10 cellular contexts compared by ENCODE assay signal in genomic region chr7:17506090-17506489, GRCh38.
DNase-seq lines count a peak whose midpoint lies in the region; ATAC-seq and TF ChIP-seq lines count a peak whose summit lies in the region.
"Had no signal": no experiment of that assay in that cellular context is flagged by ENCODE, and none has a peak within 500 bp of the region (broad histone marks: within the 10 kb centered on the region; RNA-seq: fewer than 3 reads in every experiment).

No MANE protein-coding gene starts in this region.

- DNase-seq in prostate gland (ENCODE audit: low spot score), result peak; percentile 31
- DNase-seq in ascending aorta (ENCODE audit: low spot score in 2 of 2), result no peak
- DNase-seq in Right ventricle myocardium inferior (ENCODE audit: missing footprints), result no peak
- DNase-seq in stimulated activated CD4-positive, alpha-beta T cell treated with anti-CD3 and anti-CD28 coated beads, Interleukin-4, amount 100 ng/mL, for 4 hours, result no peak
- DNase-seq: anterior cingulate cortex, T-helper 2 cell had no signal

- H3K4me3 ChIP-seq in OCI-LY3 (ENCODE audit: low read length), result peak overlapping the region; percentile 14
- H3K4me3 ChIP-seq in prostate gland, result no peak overlapping the region
- no peak overlapping the region for H3K4me3 ChIP-seq in ascending aorta

- peaks cover 5% of the 10 kb centered on the region for H3K36me3 ChIP-seq in OCI-LY3 (replicated peaks; ENCODE audit: low read depth, low read length)
- no peaks in the 10 kb centered on the region for H3K36me3 ChIP-seq in prostate gland
- no peaks in the 10 kb centered on the region for H3K36me3 ChIP-seq in ascending aorta

- H3K9me3 ChIP-seq in OCI-LY3 (ENCODE audit: insufficient read depth, low read length), result no peaks in the 10 kb centered on the region
- H3K9me3 ChIP-seq in prostate gland, result no peaks in the 10 kb centered on the region
- no peaks in the 10 kb centered on the region for H3K9me3 ChIP-seq in ascending aorta

- peak overlapping the region; percentile 77 for H3K27ac ChIP-seq in OCI-LY3 (ENCODE audit: low read length)
- no peak overlapping the region for H3K27ac ChIP-seq in prostate gland
- H3K27ac ChIP-seq in ascending aorta, result no peak overlapping the region

- intact Hi-C loops in prostate gland (cut with DNase I), result no loop called here
- intact Hi-C loops in ascending aorta (cut with DNase I), result no loop called here
- intact Hi-C loops in Right ventricle myocardium inferior (cut with DNase I), result no loop called here

- H3K4me2 ChIP-seq in OCI-LY3 (ENCODE audit: low read length), result peak overlapping the region; percentile 57

- ATAC-seq in GM19025 (IDR thresholded peaks at IDR 0.05; ENCODE audit: low read depth, unreplicated experiment) (peak; percentile 91), HG02852 (IDR thresholded peaks at IDR 0.05; ENCODE audit: unreplicated experiment) (peak; percentile 95), Right ventricle myocardium inferior (no peak), HG02981 (IDR thresholded peaks at IDR 0.05; ENCODE audit: unreplicated experiment) (no peak)

- H3K27me3 ChIP-seq in OCI-LY3 (ENCODE audit: low read depth, low read length) (no peaks in the 10 kb centered on the region), prostate gland (replicated peaks; ENCODE audit: insufficient read depth) (no peaks in the 10 kb centered on the region), ascending aorta (no peaks in the 10 kb centered on the region)

- TF ChIP-seq CTCF in OCI-LY3 (IDR thresholded peaks at IDR 0.05; ENCODE audit: low read depth, low read length) (no peak), prostate gland (IDR thresholded peaks at IDR 0.05) (no peak), ascending aorta (IDR thresholded peaks at IDR 0.05) (no peak)

- WGBS in prostate gland, result 19% methylated on average over 3 of the region's 3 CpGs

- peak overlapping the region; percentile 26; the same call in 1 of the 2 replicates for H3K9ac ChIP-seq in OCI-LY3 (ENCODE audit: low read length)

- no peaks in the 10 kb centered on the region for H4K20me1 ChIP-seq in OCI-LY3 (ENCODE audit: insufficient read depth, low read length)

- H3K4me1 ChIP-seq in OCI-LY3 (ENCODE audit: low read length) (peaks cover 34% of the 10 kb centered on the region), prostate gland (replicated peaks) (no peaks in the 10 kb centered on the region), ascending aorta (peaks cover 0 to 3% of the 10 kb centered on the region in 2 donors)

- TF ChIP-seq POLR2A in prostate gland (IDR thresholded peaks at IDR 0.05), result no peak

- H2AFZ ChIP-seq in OCI-LY3 (ENCODE audit: low read depth, low read length), result no peak overlapping the region

- no peaks in the 10 kb centered on the region for H3K79me2 ChIP-seq in OCI-LY3 (ENCODE audit: low read length)

Comparison
In these comparisons a context has a peak if more than half of its experiments do, and no peak if none do; other contexts are left out.
1. ATAC-seq: peak in GM19025 (single experiment) and HG02852 (single experiment); none in Right ventricle myocardium inferior (single experiment) and HG02981 (single experiment).